8 cellular contexts compared by ENCODE assay signal in genomic region chr3:11641316-11641682, GRCh38. TPM values are rescaled to one million over a fixed set of nuclear protein-coding genes. Genes with fewer than 3 reads are reported as not detected.
DNase-seq lines count a peak whose midpoint lies in the region; ATAC-seq and TF ChIP-seq lines count a peak whose summit lies in the region.

No MANE protein-coding gene starts in this region.

- H3K27me3 ChIP-seq in SJCRH30 (no peaks in the 10 kb centered on the region), fibroblast of lung (ENCODE audit: control insufficient read depth, insufficient read depth, low read length) (no peaks in the 10 kb centered on the region), sigmoid colon (no peaks in the 10 kb centered on the region)

- CTCF ChIA-PET in GM10248 (lab: Yijun Ruan, JAX) = interaction anchor here (0.8 to 1.2 kb wide), 2 partner anchors 9 to 261 kb away, joined by 3 to 4 read pairs; no protein-coding TSS in a partner anchor

- POLR2A ChIA-PET in GM10248 (lab: Yijun Ruan, JAX) = interaction anchor here (0.7 kb wide), 2 partner anchors 253 to 367 kb away, joined by 5 to 7 read pairs; no protein-coding TSS in a partner anchor

- peak overlapping the region; percentile 70 for H3K9ac ChIP-seq in fibroblast of lung (ENCODE audit: insufficient read depth, low read length)

- no peak for TF ChIP-seq EP300 in sigmoid colon (IDR thresholded peaks at IDR 0.05)

- TF ChIP-seq CTCF in fibroblast of lung (conservative IDR thresholded peaks at IDR 0.05 in 1 of 2, IDR thresholded peaks at IDR 0.05 in 1 of 2; ENCODE audit: low read depth in 1 of 2, low read length in 2 of 2) (no peak), sigmoid colon (IDR thresholded peaks at IDR 0.05) (no peak), GM10248 (IDR thresholded peaks at IDR 0.05; ENCODE audit: control extremely low read depth, extremely low read depth, low read depth, missing control alignments) (no peak)

- no peak overlapping the region for H2AFZ ChIP-seq in fibroblast of lung (ENCODE audit: low read length)

- 8 to 16% methylated on average over 2 of the region's 2 CpGs for WGBS in sigmoid colon, 2 donors

- H3K4me1 ChIP-seq in SJCRH30 (peaks cover 16% of the 10 kb centered on the region), fibroblast of lung (ENCODE audit: control insufficient read depth, extremely low read depth, insufficient read depth, low read length) (peaks cover 11% of the 10 kb centered on the region), sigmoid colon (peaks cover 0 to 60% (median 53%) of the 10 kb centered on the region in 4 donors)

- no peaks in the 10 kb centered on the region for H4K20me1 ChIP-seq in fibroblast of lung (ENCODE audit: control insufficient read depth, extremely low read depth, insufficient read depth, low read length)

- H3K27ac ChIP-seq in SJCRH30 (peak overlapping the region; percentile 89; the same call in 1 of the 2 replicates), fibroblast of lung (ENCODE audit: insufficient read depth, low read length) (peak overlapping the region; percentile 89), sigmoid colon (peak overlapping the region; percentile 87 to 97 (median 92))

- no peaks in the 10 kb centered on the region for H3K9me3 ChIP-seq in SJCRH30 (replicated peaks)
- no peaks in the 10 kb centered on the region for H3K9me3 ChIP-seq in fibroblast of lung (ENCODE audit: control insufficient read depth, insufficient read depth, low read depth, low read length)
- H3K9me3 ChIP-seq in sigmoid colon = no peaks in the 10 kb centered on the region

- ATAC-seq in GM21447 (IDR thresholded peaks at IDR 0.05; ENCODE audit: unreplicated experiment) = no peak

- peaks cover 59% of the 10 kb centered on the region for H3K79me2 ChIP-seq in fibroblast of lung (ENCODE audit: control insufficient read depth, insufficient read depth, low read length)

- no peaks in the 10 kb centered on the region for H3K36me3 ChIP-seq in SJCRH30
- no peaks in the 10 kb centered on the region for H3K36me3 ChIP-seq in fibroblast of lung (ENCODE audit: control insufficient read depth, insufficient read depth, low read length)
- no peaks in the 10 kb centered on the region for H3K36me3 ChIP-seq in sigmoid colon

- intact Hi-C loops in sigmoid colon (cut with DNase I) = loop anchor here (2.0 kb wide), 1 partner anchor 174 kb away; no protein-coding TSS in a partner anchor

- H3K4me3 ChIP-seq in GM08714 (ENCODE audit: low read length) (peak overlapping the region; percentile 80), SJCRH30 (peak overlapping the region; percentile 70), fibroblast of lung (replicated peaks in 1 of 4; ENCODE audit: control extremely low read depth in 1 of 4, insufficient read depth in 1 of 4, low read depth in 3 of 4, low read length in 4 of 4) (peak overlapping the region; percentile 62 to 89 (median 78)), sigmoid colon (peak overlapping the region; percentile 55 to 78 (median 64))

- DNase-seq in SJCRH30 (no peak), fibroblast of lung (ENCODE audit: low read depth in 2 of 2) (peak in 1 of 2 donors; percentile 80), sigmoid colon (no peak), D341Med (ENCODE audit: low spot score) (no peak), GM10248 (ENCODE audit: extremely low spot score) (no peak)
- DNase-seq in activated effector memory CD4-positive, alpha-beta T cell treated with Interleukin-2 at 50 U/mL for 16 hours = no peak

- H3K4me2 ChIP-seq in fibroblast of lung (ENCODE audit: extremely low read depth, insufficient read depth, low read length) = peak overlapping the region; percentile 29

- no peak for TF ChIP-seq POLR2A in sigmoid colon (IDR thresholded peaks at IDR 0.05)

RNA-seq across cellular contexts. Expression of gene VGLL4, which starts 2.4 kb away (rescaled TPM):
- total RNA-seq in SJCRH30 (2014; rRNA removed; shearing (Covaris generic)) = 49.3 and 52.7 TPM in 2 replicates
- total RNA-seq in fibroblast of lung (34.7 and 37.8 TPM in 2 replicates), sigmoid colon (10 to 100 TPM; 26.4 to 56.5 (median 50.5) TPM)
- polyA plus RNA-seq in fibroblast of lung (17.5 and 18.4 TPM in 2 replicates), sigmoid colon (10 to 100 TPM; 27.0 to 41.5 (median 29.4) TPM)
- 13.3 and 13.9 TPM in 2 replicates for polyA plus RNA-seq in fibroblast of lung (2012)
- 12.7 and 23.8 TPM in 2 replicates for polyA minus RNA-seq in fibroblast of lung (ENCODE audit: low replicate concordance)
